1 cellular context compared by ENCODE assay signal in genomic region chr16:78871241-78871640, GRCh38.
TF ChIP-seq lines count a peak whose summit lies in the region.

No MANE protein-coding gene starts in this region.

TF ChIP-seq in H1, 55 proteins besides CTCF, POLR2A, EP300 and RAD21 (continued from another document):
- TF ChIP-seq MAFK (IDR thresholded peaks at IDR 0.05; ENCODE audit: low read depth, low read length) (no peak), CTBP2 (IDR thresholded peaks at IDR 0.05; ENCODE audit: borderline replicate concordance, insufficient read depth, insufficient read length, low read length) (no peak), TCF12 (IDR thresholded peaks at IDR 0.05; ENCODE audit: low read depth, low read length) (no peak)
